Comparison of ENCODE assay signal across 18 cellular contexts in the genomic region with DNA sequence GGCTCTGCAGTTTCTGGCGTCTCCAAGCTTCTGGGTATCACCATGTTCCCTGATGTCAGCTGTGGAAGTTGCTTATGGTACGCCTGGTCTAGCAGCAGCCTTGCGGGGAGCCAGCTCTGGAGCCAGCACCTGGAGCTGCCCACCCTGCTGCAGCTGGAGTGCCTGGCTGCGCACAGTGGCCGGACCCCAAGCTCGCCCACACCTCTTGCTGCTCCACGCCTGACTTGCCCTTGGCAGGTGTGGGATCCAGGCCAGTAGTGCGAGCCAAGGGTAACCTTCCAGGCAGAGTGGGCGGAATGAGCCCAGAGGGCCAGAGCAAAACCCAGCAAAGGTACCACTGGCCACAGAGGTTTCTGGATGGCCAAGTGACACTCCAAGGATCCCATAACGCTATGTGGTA.
"Had no signal": no experiment of that assay in that cellular context is flagged by ENCODE, and none has a peak within 500 bp of the region (broad histone marks: within the 10 kb centered on the region; RNA-seq: fewer than 3 reads in every experiment).

No MANE protein-coding gene starts in this region.

- DNase-seq: activated naive CD4-positive, alpha-beta T cell treated with Interleukin-2 at 50 U/mL for 16 hours; brain microvascular endothelial cell; effector memory CD4-positive, alpha-beta T cell; foreskin fibroblast; hippocampal formation; occipital lobe; stimulated activated CD4-positive, alpha-beta T cell treated with anti-CD3 and anti-CD28 coated beads, Interleukin-4, amount 100 ng/mL, for 4 hours; stimulated activated CD8-positive, alpha-beta memory T cell treated with anti-CD3 and anti-CD28 coated beads, Interleukin-4, amount 100 ng/mL, for 48 hours; T-helper 9 cell; uterus had no signal

- H3K4me3 Mint-ChIP-seq: natural killer cell treated with Interleukin-12 subunit alpha and Interleukin-12 subunit beta and Interleukin-15 and Interleukin-18, amount 100 ng/mL, for 72 hours had no signal

- H3K27ac ChIP-seq: brain microvascular endothelial cell, left lung, thoracic aorta, uterus had no signal

- H3K36me3 ChIP-seq: brain microvascular endothelial cell, left lung, prostate gland, stomach, thoracic aorta, uterus had no signal

- H3K4me1 ChIP-seq: prostate gland, uterus had no signal

- H3K27me3 ChIP-seq: brain microvascular endothelial cell, uterus had no signal

- H3K9me3 Mint-ChIP-seq: dendritic cell treated with granulocyte-macrophage colony-stimulating factor and Interleukin-4, amounts not matched to agents 40 ng/mL and 50 ng/mL, for 4 days; natural killer cell treated with Interleukin-12 subunit alpha and Interleukin-12 subunit beta and Interleukin-15 and Interleukin-18, amount 100 ng/mL, for 72 hours had no signal

- H3K27ac Mint-ChIP-seq: dendritic cell treated with granulocyte-macrophage colony-stimulating factor and Interleukin-4, amounts not matched to agents 40 ng/mL and 50 ng/mL, for 4 days; natural killer cell treated with Interleukin-12 subunit alpha and Interleukin-12 subunit beta and Interleukin-15 and Interleukin-18, amount 100 ng/mL, for 72 hours had no signal

- H3K36me3 Mint-ChIP-seq: natural killer cell treated with Interleukin-12 subunit alpha and Interleukin-12 subunit beta and Interleukin-15 and Interleukin-18, amount 100 ng/mL, for 72 hours had no signal

- H3K4me3 ChIP-seq: uterus had no signal

- H3K9me3 ChIP-seq: left lung, prostate gland, stomach, thoracic aorta, uterus had no signal

- FAIRE-seq: kidney, small intestine had no signal
